Comparison of ENCODE assay signal across 16 cellular contexts in genomic region chr10:132932461-132933307, GRCh38. TPM values are rescaled to one million over a fixed set of nuclear protein-coding genes. Genes with fewer than 3 reads are reported as not detected.
DNase-seq lines count a peak whose midpoint lies in the region; ATAC-seq, FAIRE-seq and TF ChIP-seq lines count a peak whose summit lies in the region.
"Had no signal": no experiment of that assay in that cellular context is flagged by ENCODE, and none has a peak within 500 bp of the region (broad histone marks: within the 10 kb centered on the region; RNA-seq: fewer than 3 reads in every experiment).

No MANE protein-coding gene starts in this region.

- H3K9me3 ChIP-seq in right lobe of liver, result no peaks in the 10 kb centered on the region
- H3K9me3 ChIP-seq in HepG2 (ENCODE audit: low read length), result no peaks in the 10 kb centered on the region
- no peaks in the 10 kb centered on the region for H3K9me3 ChIP-seq in upper lobe of right lung
- H3K9me3 ChIP-seq: Peyer's patch, thoracic aorta had no signal

- no peak for TF ChIP-seq RAD21 in HepG2 (CRISPR knock-in tag; IDR thresholded peaks at IDR 0.05)

- POLR2A ChIA-PET in HepG2 (lab: Yijun Ruan, JAX), result no interaction called here
- POLR2A ChIA-PET in activated B cell treated with CpG ODN at 0.5 μM for 24 hours (lab: Charles Lee), result interaction anchor here (1.3 kb wide), 1 partner anchor 18 kb away, joined by 3 read pairs; no protein-coding TSS in a partner anchor

- H3K4me1 ChIP-seq in right lobe of liver, result no peaks in the 10 kb centered on the region
- H3K4me1 ChIP-seq in HepG2 (ENCODE audit: insufficient read depth, low read length), result no peaks in the 10 kb centered on the region
- no peaks in the 10 kb centered on the region for H3K4me1 ChIP-seq in upper lobe of right lung
- H3K4me1 ChIP-seq: Peyer's patch had no signal

- CTCF ChIA-PET in HepG2 (lab: Yijun Ruan, JAX; ENCODE audit: low intra/inter-chr PET ratio, low total read pairs) (no interaction called here), activated B cell treated with CpG ODN at 0.5 μM for 24 hours (lab: Charles Lee) (no interaction called here)

- H3K4me3 ChIP-seq in right lobe of liver (no peak overlapping the region), HepG2 (replicated peaks in 1 of 3; ENCODE audit: insufficient read depth in 1 of 3, low read depth in 2 of 3, low read length in 3 of 3) (no peak overlapping the region), upper lobe of right lung (no peak overlapping the region)
- H3K4me3 ChIP-seq: Peyer's patch, skin epidermis, thoracic aorta had no signal

- H3K27ac Mint-ChIP-seq in activated B cell treated with CpG ODN at 0.5 μM for 24 hours (peak overlapping the region; percentile 66), mesothelial cell of epicardium (peak overlapping the region; percentile 87)

- H3K36me3 ChIP-seq in right lobe of liver, result no peaks in the 10 kb centered on the region
- no peaks in the 10 kb centered on the region for H3K36me3 ChIP-seq in HepG2 (replicated peaks in 1 of 2; ENCODE audit: control insufficient read depth in 1 of 2, insufficient read depth in 2 of 2, low read length in 2 of 2)
- no peaks in the 10 kb centered on the region for H3K36me3 ChIP-seq in upper lobe of right lung
- H3K36me3 ChIP-seq: Peyer's patch, thoracic aorta had no signal

- TF ChIP-seq EP300 in HepG2 (IDR thresholded peaks at IDR 0.05; ENCODE audit: low read depth in 2 of 2, low read length in 2 of 2) (no peak), HepG2 (CRISPR knock-in tag; IDR thresholded peaks at IDR 0.05; ENCODE audit: borderline replicate concordance) (no peak)

- H3K4me3 Mint-ChIP-seq in activated B cell treated with CpG ODN at 0.5 μM for 24 hours, result no peak overlapping the region
- no peak overlapping the region for H3K4me3 Mint-ChIP-seq in mesothelial cell of epicardium

- peaks cover 22% of the 10 kb centered on the region for H3K4me1 Mint-ChIP-seq in activated B cell treated with CpG ODN at 0.5 μM for 24 hours
- no peaks in the 10 kb centered on the region for H3K4me1 Mint-ChIP-seq in mesothelial cell of epicardium

- no peaks in the 10 kb centered on the region for H3K79me2 ChIP-seq in HepG2 (ENCODE audit: insufficient read depth, low read length)

- DNase-seq in right lobe of liver (peak in 1 of 3 donors; percentile 43), HepG2 (ENCODE audit: low spot score) (no peak), activated B cell treated with CpG ODN at 0.5 μM for 24 hours (no peak), mesothelial cell of epicardium (ENCODE audit: low spot score in 2 of 2, unreplicated experiment in 2 of 2) (no peak), upper lobe of right lung (peak; percentile 68), NCI-H2196 treated with DMSO at 0.1 percent for 48 hours (lab: John Stamatoyannopoulos, UW; ENCODE audit: unreplicated experiment) (no peak)
- DNase-seq: activated T-cell treated with anti-CD3 and anti-CD28 coated beads, Interleukin-2, amount 50 U/mL, for 1 hour; hypothalamus; NCI-H1105 treated with DMSO at 0.1 percent for 48 hours; NCI-H510A; Peyer's patch had no signal

- no peaks in the 10 kb centered on the region for H3K9me3 Mint-ChIP-seq in activated B cell treated with CpG ODN at 0.5 μM for 24 hours
- H3K9me3 Mint-ChIP-seq in mesothelial cell of epicardium, result no peaks in the 10 kb centered on the region

- no peaks in the 10 kb centered on the region for H4K20me1 ChIP-seq in HepG2 (ENCODE audit: insufficient read depth, low read length)

- H3K27ac ChIP-seq in right lobe of liver (no peak overlapping the region), HepG2 (ENCODE audit: extremely low read length, insufficient read depth, low read length) (no peak overlapping the region), upper lobe of right lung (no peak overlapping the region)
- H3K27ac ChIP-seq: Peyer's patch, skin epidermis, thoracic aorta, VCaP had no signal

- TF ChIP-seq POLR2A in right lobe of liver (IDR thresholded peaks at IDR 0.05) (no peak), HepG2 (IDR thresholded peaks at IDR 0.05; ENCODE audit: insufficient read depth in 1 of 2, low read depth in 2 of 2, low read length in 2 of 2) (no peak)

- intact Hi-C loops in right lobe of liver (cut with DNase I), result no loop called here
- intact Hi-C loops in HepG2 (cut with micrococcal nuclease; ENCODE audit: unreplicated experiment), result no loop called here
- intact Hi-C loops in activated B cell treated with CpG ODN at 0.5 μM for 24 hours (cut with micrococcal nuclease), result no loop called here
- intact Hi-C loops in upper lobe of right lung (cut with DNase I), result no loop called here

- H3K9ac ChIP-seq in HepG2 (ENCODE audit: insufficient read depth, low read depth, low read length), result no peak overlapping the region

- in situ Hi-C loops in HepG2 (cut with HindIII; ENCODE audit: extremely low pct_ligation_motif_present, low pct_unique_long_range_greater_than_20kb), result no loop called here

- no TSS peak for BruUV-seq in HepG2 (replicated peaks; lab: Mats Ljungman, UMichigan)

- H3K27me3 Mint-ChIP-seq in activated B cell treated with CpG ODN at 0.5 μM for 24 hours, result no peaks in the 10 kb centered on the region
- H3K27me3 Mint-ChIP-seq in mesothelial cell of epicardium (ENCODE audit: low read depth), result no peaks in the 10 kb centered on the region

- no peak for FAIRE-seq in HepG2 (lab: Jason Lieb, UNC)

- H3K36me3 Mint-ChIP-seq in activated B cell treated with CpG ODN at 0.5 μM for 24 hours (ENCODE audit: low read depth) (no peaks in the 10 kb centered on the region), mesothelial cell of epicardium (no peaks in the 10 kb centered on the region)

- 100% methylated on average over 4 of the region's 25 CpGs for WGBS in right lobe of liver (ENCODE audit: insufficient coverage, low coverage, low lambda C conversion rate, missing lambda C conversion rate)
- WGBS in HepG2 (ENCODE audit: low lambda C conversion rate), result 39% methylated on average over 10 of the region's 25 CpGs

- ATAC-seq in right lobe of liver, result peak; percentile 36 to 48 (median 40)
- no peak for ATAC-seq in HepG2
- ATAC-seq in activated B cell treated with CpG ODN at 0.5 μM for 24 hours (ENCODE audit: low read depth), result no peak
- peak; percentile 57 for ATAC-seq in upper lobe of right lung
- ATAC-seq in HG02678 (IDR thresholded peaks at IDR 0.05; ENCODE audit: unreplicated experiment), result no peak
- no peak for ATAC-seq in GM18519 (IDR thresholded peaks at IDR 0.05; ENCODE audit: low FRiP score, unreplicated experiment)

- H3K4me2 ChIP-seq in HepG2 (ENCODE audit: low read depth, low read length), result no peak overlapping the region

- no peaks in the 10 kb centered on the region for H3K27me3 ChIP-seq in right lobe of liver
- H3K27me3 ChIP-seq in HepG2 (ENCODE audit: control insufficient read depth in 1 of 2, insufficient read depth in 2 of 2, low read length in 2 of 2), result peaks cover 6 to 31% of the 10 kb centered on the region in 2 experiments; a peak in 3 of 5 replicates
- no peaks in the 10 kb centered on the region for H3K27me3 ChIP-seq in upper lobe of right lung
- H3K27me3 ChIP-seq: Peyer's patch had no signal

- TF ChIP-seq CTCF in right lobe of liver (IDR thresholded peaks at IDR 0.05), result no peak
- TF ChIP-seq CTCF in HepG2 (CRISPR knock-in tag; IDR thresholded peaks at IDR 0.05), result no peak
- TF ChIP-seq CTCF in activated B cell treated with CpG ODN at 0.5 μM for 24 hours (IDR thresholded peaks at IDR 0.05), result no peak
- no peak for TF ChIP-seq CTCF in mesothelial cell of epicardium (IDR thresholded peaks at IDR 0.05; ENCODE audit: unreplicated experiment)
- no peak for TF ChIP-seq CTCF in upper lobe of right lung (IDR thresholded peaks at IDR 0.05)

- H2AFZ ChIP-seq in HepG2 (ENCODE audit: low read length), result no peak overlapping the region

TF ChIP-seq in HepG2, 621 proteins besides CTCF, POLR2A, EP300 and RAD21 (continues in another document):
- TF ChIP-seq AHR (CRISPR knock-in tag; IDR thresholded peaks at IDR 0.05) (no peak), ZNF749 (CRISPR knock-in tag; IDR thresholded peaks at IDR 0.05; ENCODE audit: borderline replicate concordance) (no peak), MBD4 (IDR thresholded peaks at IDR 0.05; ENCODE audit: borderline replicate concordance, low read length) (no peak)

RNA-seq across cellular contexts. Expression of gene CFAP46, which starts 9.7 kb away (rescaled TPM):
- total RNA-seq in right lobe of liver (under 1 TPM; 0.16 to 0.67 (median 0.32) TPM), HepG2 (2016; rRNA removed; fragmentation: Illumina TruSeq; extraction: Trizol) (0.74 and 0.84 TPM in 2 replicates), activated B cell treated with CpG ODN at 0.5 μM for 24 hours (1.6 and 3.7 TPM in 2 replicates), mesothelial cell of epicardium (3.1 to 4.1 TPM (median 3.2 TPM) in 3 replicates), upper lobe of right lung (0.52 TPM)
- total RNA-seq in HepG2 (2016; cell fraction: cytosol; rRNA removed; fragmentation: Illumina TruSeq; extraction: Trizol; ENCODE audit: low read depth), result not detected in 2 replicates
- 0.87 and 1.1 TPM in 2 replicates for total RNA-seq in HepG2 (2016; cell fraction: insoluble cytoplasmic fraction; rRNA removed; fragmentation: Illumina TruSeq; extraction: Trizol)
- 0.21 and 0.34 TPM in 2 replicates for total RNA-seq in HepG2 (2016; cell fraction: membrane; rRNA removed; fragmentation: Illumina TruSeq; extraction: Trizol)
- 0.53 and 1.3 TPM in 2 replicates for total RNA-seq in HepG2 (2016; cell fraction: nucleus; rRNA removed; fragmentation: Illumina TruSeq; extraction: Trizol)
- 0.10 and 0.24 TPM in 2 replicates for polyA plus RNA-seq in HepG2 (2011; rRNA removed)
- 0.13 and 0.19 TPM in 2 replicates for polyA plus RNA-seq in HepG2 (2011; cell fraction: cytosol; rRNA removed)
- polyA plus RNA-seq in HepG2 (2011; cell fraction: nucleus; rRNA removed), result 0.05 and 0.27 TPM in 2 replicates
- 0.12 and 0.16 TPM in 2 replicates for polyA plus RNA-seq in HepG2 (2012)
- 0.18 and 0.26 TPM in 2 replicates for polyA plus RNA-seq in HepG2 (2016; cell fraction: cytosol; fragmentation: Illumina TruSeq; extraction: Trizol; ENCODE audit: low read depth)
- polyA plus RNA-seq in HepG2 (2016; cell fraction: insoluble cytoplasmic fraction; fragmentation: Illumina TruSeq; extraction: Trizol; ENCODE audit: low read depth), result 0.86 and 1.2 TPM in 2 replicates
- polyA plus RNA-seq in HepG2 (2016; cell fraction: membrane; fragmentation: Illumina TruSeq; extraction: Trizol; ENCODE audit: low read depth), result 0.33 and 0.34 TPM in 2 replicates
- 0.60 and 0.65 TPM in 2 replicates for polyA plus RNA-seq in HepG2 (2016; cell fraction: nucleus; fragmentation: Illumina TruSeq; extraction: Trizol; ENCODE audit: insufficient read depth, low read depth)
- 0.06 TPM in 1 of 2 replicates, not detected in the other for polyA minus RNA-seq in HepG2 (2011; rRNA and poly(A)+ RNA removed; ENCODE audit: low replicate concordance)
- polyA minus RNA-seq in HepG2 (2011; cell fraction: cytosol; rRNA and poly(A)+ RNA removed), result not detected in 2 replicates
- polyA minus RNA-seq in HepG2 (2011; cell fraction: nucleus; rRNA and poly(A)+ RNA removed), result 0.26 TPM in 1 of 2 replicates, not detected in the other
- total RNA-seq: Peyer's patch, thoracic aorta had no signal

Comparison
In these comparisons a context has a peak if more than half of its experiments do, and no peak if none do; other contexts are left out.
1. ATAC-seq: peak in right lobe of liver (4 of 4) and upper lobe of right lung (single experiment); none in HepG2 (single experiment), activated B cell treated with CpG ODN at 0.5 μM for 24 hours (single experiment), HG02678 (single experiment) and GM18519 (single experiment).